1 cellular context compared by ENCODE assay signal in genomic region chr1:17156108-17156507, GRCh38.
TF ChIP-seq lines count a peak whose summit lies in the region.

No MANE protein-coding gene starts in this region.

TF ChIP-seq in SK-N-SH treated with all-trans-retinoic acid at 6 μM for 48 hours, 23 proteins besides CTCF, POLR2A, EP300 and RAD21 (continued from another document):
- TF ChIP-seq ESRRG (CRISPR knock-in tag; IDR thresholded peaks at IDR 0.05) (no peak), PPARA (CRISPR knock-in tag; IDR thresholded peaks at IDR 0.05; ENCODE audit: borderline replicate concordance) (no peak), ZNF8 (CRISPR knock-in tag; IDR thresholded peaks at IDR 0.05) (no peak), CSRNP3 (CRISPR knock-in tag; IDR thresholded peaks at IDR 0.05) (no peak), GLIS3 (CRISPR knock-in tag; IDR thresholded peaks at IDR 0.05) (no peak), ZFP3 (CRISPR knock-in tag; IDR thresholded peaks at IDR 0.05) (no peak), ZNF565 (CRISPR knock-in tag; conservative IDR thresholded peaks at IDR 0.05; ENCODE audit: low read depth) (no peak)
